In genomic region chr1:90721210-90722194, GRCh38 we compare ENCODE assay signal across 9 cellular contexts. TPM values are rescaled to one million over a fixed set of nuclear protein-coding genes. Genes with fewer than 3 reads are reported as not detected.
DNase-seq lines count a peak whose midpoint lies in the region; ATAC-seq and TF ChIP-seq lines count a peak whose summit lies in the region.
"Had no signal": no experiment of that assay in that cellular context is flagged by ENCODE, and none has a peak within 500 bp of the region (broad histone marks: within the 10 kb centered on the region; RNA-seq: fewer than 3 reads in every experiment).

No MANE protein-coding gene starts in this region.

- H3K27me3 Mint-ChIP-seq in activated CD8-positive, alpha-beta T cell treated with anti-CD3 and anti-CD28 coated beads, Interleukin-2, amount 10 ng/mL, durations not matched to agents 7 days and 5 days (ENCODE audit: low read depth) = peaks cover 87% of the 10 kb centered on the region

- no peak overlapping the region for H3K4me3 ChIP-seq in BJ (ENCODE audit: low read depth, low read length)
- no peak overlapping the region for H3K4me3 ChIP-seq in spleen
- H3K4me3 ChIP-seq: skin epidermis had no signal

- TF ChIP-seq POLR2A in spleen (IDR thresholded peaks at IDR 0.05) = no peak

- H3K36me3 Mint-ChIP-seq in activated CD8-positive, alpha-beta T cell treated with anti-CD3 and anti-CD28 coated beads, Interleukin-2, amount 10 ng/mL, durations not matched to agents 7 days and 5 days (ENCODE audit: low read depth) = peaks cover 36% of the 10 kb centered on the region

- H3K9me3 Mint-ChIP-seq in activated CD8-positive, alpha-beta T cell treated with anti-CD3 and anti-CD28 coated beads, Interleukin-2, amount 10 ng/mL, durations not matched to agents 7 days and 5 days (ENCODE audit: insufficient read depth) = peaks cover 15% of the 10 kb centered on the region

- peaks cover 43% of the 10 kb centered on the region for H3K4me1 Mint-ChIP-seq in activated CD8-positive, alpha-beta T cell treated with anti-CD3 and anti-CD28 coated beads, Interleukin-2, amount 10 ng/mL, durations not matched to agents 7 days and 5 days (ENCODE audit: low read depth)

- H3K36me3 ChIP-seq in BJ (ENCODE audit: control insufficient read depth, insufficient read depth, low read length) (no peaks in the 10 kb centered on the region), spleen (no peaks in the 10 kb centered on the region)

- CTCF ChIA-PET in BJ (lab: Yijun Ruan, JAX) = interaction anchor here (0.6 to 4.1 kb wide), 23 partner anchors 8 to 1252 kb away, joined by 3 to 25 read pairs (median 3); no protein-coding TSS in a partner anchor
- CTCF ChIA-PET in activated CD8-positive, alpha-beta T cell treated with anti-CD3 and anti-CD28 coated beads, Interleukin-2, amount 10 ng/mL, durations not matched to agents 7 days and 5 days (lab: Charles Lee) = interaction anchor here (0.6 to 4.7 kb wide), 31 partner anchors 8 to 522 kb away, joined by 3 to 38 read pairs (median 3); no protein-coding TSS in a partner anchor

- POLR2A ChIA-PET in BJ (lab: Charles Lee) = no interaction called here
- POLR2A ChIA-PET in activated CD8-positive, alpha-beta T cell treated with anti-CD3 and anti-CD28 coated beads, Interleukin-2, amount 10 ng/mL, durations not matched to agents 7 days and 5 days (lab: Charles Lee) = interaction anchor here (0.6 to 0.9 kb wide), 2 partner anchors 16 to 300 kb away, joined by 3 to 4 read pairs; partner anchors contain the start of gene ZNF644

- peak; percentile 92 for TF ChIP-seq CTCF in BJ (IDR thresholded peaks at IDR 0.05; ENCODE audit: insufficient read depth, low read depth, low read length)
- peak in 10 of 11 experiments; percentile 17 to 84 (median 74) for TF ChIP-seq CTCF in spleen (IDR thresholded peaks at IDR 0.05 in 8 of 11, conservative IDR thresholded peaks at IDR 0.05 in 3 of 11)

- peaks cover 0 to 57% (median 0%) of the 10 kb centered on the region in 8 donors for H3K9me3 ChIP-seq in spleen

- intact Hi-C loops in spleen (cut with DNase I; ENCODE audit: low total_unique reads) = loop anchor here (10.0 kb wide), 1 partner anchor 123 kb away; no protein-coding TSS in a partner anchor

- H3K27ac Mint-ChIP-seq in activated CD8-positive, alpha-beta T cell treated with anti-CD3 and anti-CD28 coated beads, Interleukin-2, amount 10 ng/mL, durations not matched to agents 7 days and 5 days = no peak overlapping the region

- H3K4me1 ChIP-seq in spleen = peaks cover 11 to 74% (median 58%) of the 10 kb centered on the region in 6 donors

- peak; percentile 64 for ATAC-seq in GM18502 (IDR thresholded peaks at IDR 0.05; ENCODE audit: poor library complexity, unreplicated experiment)
- peak; percentile 47 for ATAC-seq in activated CD8-positive, alpha-beta T cell treated with anti-CD3 and anti-CD28 coated beads, Interleukin-2, amount 10 ng/mL, durations not matched to agents 7 days and 5 days

- H3K27me3 ChIP-seq in BJ (ENCODE audit: control insufficient read depth, insufficient read depth, low read length) = peaks cover 72% of the 10 kb centered on the region
- peaks cover 20 to 100% (median 97%) of the 10 kb centered on the region in 7 donors for H3K27me3 ChIP-seq in spleen (replicated peaks in 1 of 7)

- DNase-seq in BJ (ENCODE audit: low read depth) (peak; percentile 1), HK-2 (ENCODE audit: unreplicated experiment) (peak; percentile 54), NCI-H526 treated with DMSO at 0.1 percent for 48 hours (lab: John Stamatoyannopoulos, UW) (peak; percentile 69), germinal center (ENCODE audit: low spot score) (peak; percentile 63), spleen (peak; percentile 84), hepatic stellate cell (ENCODE audit: low spot score) (no peak)
- DNase-seq in activated CD8-positive, alpha-beta T cell treated with anti-CD3 and anti-CD28 coated beads, Interleukin-2, amount 10 ng/mL, durations not matched to agents 7 days and 5 days = peak; percentile 68

- no peak overlapping the region for H3K27ac ChIP-seq in spleen
- H3K27ac ChIP-seq: skin epidermis had no signal

- H3K4me3 Mint-ChIP-seq in activated CD8-positive, alpha-beta T cell treated with anti-CD3 and anti-CD28 coated beads, Interleukin-2, amount 10 ng/mL, durations not matched to agents 7 days and 5 days = no peak overlapping the region

- WGBS in spleen, 5 donors = 5 to 8% (median 6%) methylated on average over 15 of the region's 15 CpGs

RNA-seq across cellular contexts. Expression of gene BARHL2, which starts 4.4 kb away (rescaled TPM):
- polyA plus RNA-seq in BJ (2011; rRNA removed) = not detected in 2 replicates
- polyA minus RNA-seq in BJ (2011; rRNA and poly(A)+ RNA removed) = not detected in 2 replicates
- not detected for total RNA-seq in activated CD8-positive, alpha-beta T cell treated with anti-CD3 and anti-CD28 coated beads, Interleukin-2, amount 10 ng/mL, durations not matched to agents 7 days and 5 days
- not detected for total RNA-seq in spleen
- not detected for polyA plus RNA-seq in spleen
